7 cellular contexts compared by ENCODE assay signal in the genomic region with DNA sequence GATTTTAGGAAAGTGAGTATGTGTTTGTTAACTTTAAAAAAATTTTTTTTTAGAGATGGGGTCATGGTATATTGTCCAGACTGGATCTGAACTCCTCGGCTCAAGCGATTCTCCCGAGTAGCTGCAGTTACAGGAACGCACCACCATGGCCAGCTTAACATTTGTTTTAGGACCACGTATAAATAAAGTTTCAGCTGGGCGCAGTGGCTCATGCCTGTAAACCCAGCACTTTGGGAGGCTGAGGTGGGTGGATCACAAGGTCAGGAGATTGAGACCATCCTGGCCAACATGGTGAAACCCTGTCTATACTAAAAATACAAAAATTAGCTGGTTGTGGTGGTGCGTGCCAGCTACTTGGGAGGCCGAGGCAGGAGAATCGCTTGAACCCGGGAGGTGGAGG. TPM values are rescaled to one million over a fixed set of nuclear protein-coding genes. Genes with fewer than 3 reads are reported as not detected.
A peak's percentile ranks its signal among the peaks of the same experiment; 100 is the strongest.
DNase-seq lines count a peak whose midpoint lies in the region; ATAC-seq, FAIRE-seq and TF ChIP-seq lines count a peak whose summit lies in the region.
"Not testable (repeated sequence)": the region's sequence is repeated elsewhere in the genome, so short reads cannot be mapped to it uniquely, and the experiment has no call there.

No MANE protein-coding gene starts in this region.

- peaks cover 76% of the 10 kb centered on the region for H3K79me2 ChIP-seq in K562 (ENCODE audit: control insufficient read depth, insufficient read depth, low read length)

- not testable (repeated sequence) for H3K27me3 ChIP-seq in CD8-positive, alpha-beta T cell (ENCODE audit: insufficient read depth, low read length); Panc1 (ENCODE audit: control insufficient read depth, insufficient read depth, low read length); K562 (ENCODE audit: control insufficient read depth in 2 of 2, insufficient read depth in 2 of 2, low read length in 2 of 2); heart right ventricle

- not testable (repeated sequence) for TF ChIP-seq RAD21 in K562 (CRISPR knock-in tag; conservative IDR thresholded peaks at IDR 0.05 in 1 of 2, IDR thresholded peaks at IDR 0.05 in 1 of 2)

- H3K36me3 Mint-ChIP-seq in CD8-positive, alpha-beta T cell; natural killer cell: not testable (repeated sequence)
- H3K36me3 Mint-ChIP-seq in activated T-cell treated with anti-CD3 and anti-CD28 coated beads, Interleukin-2, amount 50 U/mL, for 24 hours (ENCODE audit: low read depth), result peaks cover 11% of the 10 kb centered on the region
- H3K36me3 Mint-ChIP-seq in stimulated activated effector memory CD8-positive, alpha-beta T cell treated with anti-CD3 and anti-CD28 coated beads, Interleukin-12 subunit alpha, Interleukin-12 subunit beta, amount 100 ng/mL, for 72 hours, result peaks cover 10% of the 10 kb centered on the region

- in situ Hi-C loops in Panc1 (cut with HindIII; ENCODE audit: low pct_unique_long_range_greater_than_20kb, low sequenced_read_pairs); K562 (cut with MboI): not testable (repeated sequence)

- not testable (repeated sequence) for ATAC-seq in CD8-positive, alpha-beta T cell; Panc1; K562; heart right ventricle; natural killer cell; stimulated activated effector memory CD8-positive, alpha-beta T cell treated with anti-CD3 and anti-CD28 coated beads, Interleukin-12 subunit alpha, Interleukin-12 subunit beta, amount 100 ng/mL, for 72 hours

- FAIRE-seq in K562 (lab: Jason Lieb, UNC), result not testable (repeated sequence)

- not testable (repeated sequence) for DNase-seq in CD8-positive, alpha-beta T cell; Panc1 (ENCODE audit: low read depth, low spot score); activated T-cell treated with anti-CD3 and anti-CD28 coated beads, Interleukin-2, amount 50 U/mL, for 24 hours; heart right ventricle; natural killer cell; stimulated activated effector memory CD8-positive, alpha-beta T cell treated with anti-CD3 and anti-CD28 coated beads, Interleukin-12 subunit alpha, Interleukin-12 subunit beta, amount 100 ng/mL, for 72 hours (ENCODE audit: low spot score in 2 of 2)
- peak in 1 of 4 experiments; percentile 48 for DNase-seq in K562 (ENCODE audit: extremely low read depth in 1 of 4, low spot score in 3 of 4)

- H3K27ac ChIP-seq in CD8-positive, alpha-beta T cell (ENCODE audit: low read depth, low read length), result not testable (repeated sequence)
- peak overlapping the region; percentile 80 for H3K27ac ChIP-seq in Panc1 (ENCODE audit: low read length)
- peak overlapping the region; percentile 98; the same call in 1 of the 3 replicates for H3K27ac ChIP-seq in K562 (ENCODE audit: extremely low read depth, low read depth, low read length)
- peak overlapping the region in 7 of 10 donors; percentile 17 to 100 (median 56) for H3K27ac ChIP-seq in heart right ventricle

- H3K9me1 ChIP-seq in K562 (ENCODE audit: control insufficient read depth, insufficient read depth, low read length), result not testable (repeated sequence)

- H3K9ac ChIP-seq in K562 (ENCODE audit: insufficient read depth in 1 of 2, low read depth in 2 of 2, low read length in 2 of 2), result peak overlapping the region; percentile 93 to 98; a peak in 3 of 4 replicates

- H3K36me3 ChIP-seq in CD8-positive, alpha-beta T cell (ENCODE audit: insufficient read depth, low read length); Panc1 (ENCODE audit: control insufficient read depth, insufficient read depth, low read length); heart right ventricle: not testable (repeated sequence)
- H3K36me3 ChIP-seq in K562 (ENCODE audit: control insufficient read depth, insufficient read depth, low read length), result peaks cover 21% of the 10 kb centered on the region; the same call in 2 of the 3 replicates

- not testable (repeated sequence) for H3K4me3 ChIP-seq in CD8-positive, alpha-beta T cell (ENCODE audit: low read depth, low read length); Panc1 (ENCODE audit: low read depth in 2 of 2, low read length in 2 of 2)
- peak overlapping the region; percentile 94; the same call in 1 of the 2 replicates for H3K4me3 ChIP-seq in K562
- peak overlapping the region in 2 of 10 donors; percentile 88 to 96 for H3K4me3 ChIP-seq in heart right ventricle

- not testable (repeated sequence) for H3K27me3 Mint-ChIP-seq in CD8-positive, alpha-beta T cell (ENCODE audit: low read depth); activated T-cell treated with anti-CD3 and anti-CD28 coated beads, Interleukin-2, amount 50 U/mL, for 24 hours; natural killer cell (ENCODE audit: low read depth in 2 of 2)

- not testable (repeated sequence) for H3K9me3 Mint-ChIP-seq in CD8-positive, alpha-beta T cell; activated T-cell treated with anti-CD3 and anti-CD28 coated beads, Interleukin-2, amount 50 U/mL, for 24 hours; natural killer cell; stimulated activated effector memory CD8-positive, alpha-beta T cell treated with anti-CD3 and anti-CD28 coated beads, Interleukin-12 subunit alpha, Interleukin-12 subunit beta, amount 100 ng/mL, for 72 hours

- CTCF ChIA-PET in CD8-positive, alpha-beta T cell (lab: Charles Lee), result interaction anchor here (0.6 to 2.5 kb wide), 9 partner anchors 13 to 76 kb away, joined by 3 to 8 read pairs (median 4); no protein-coding TSS in a partner anchor
- CTCF ChIA-PET in Panc1 (lab: Charles Lee), result not testable (repeated sequence)
- CTCF ChIA-PET in K562 (lab: Yijun Ruan, JAX; ENCODE audit: low intra/inter-chr PET ratio), result interaction anchor here (0.6 kb wide), 1 partner anchor 60 kb away, joined by 3 read pairs; no protein-coding TSS in a partner anchor

- POLR2A ChIA-PET in CD8-positive, alpha-beta T cell (lab: Charles Lee), result interaction anchor here (1.0 to 3.6 kb wide), 6 partner anchors 15 to 156 kb away, joined by 3 to 31 read pairs (median 6); a partner anchor contains a TSS
- POLR2A ChIA-PET in Panc1 (lab: Charles Lee), result not testable (repeated sequence)
- POLR2A ChIA-PET in K562 (lab: Yijun Ruan, JAX), result interaction anchor here (0.6 to 3.9 kb wide), 13 partner anchors 10 to 958 kb away, joined by 3 to 17 read pairs (median 3); a partner anchor contains a TSS

- H3K4me3 Mint-ChIP-seq in CD8-positive, alpha-beta T cell, result peak overlapping the region; percentile 89
- peak overlapping the region; percentile 93 for H3K4me3 Mint-ChIP-seq in activated T-cell treated with anti-CD3 and anti-CD28 coated beads, Interleukin-2, amount 50 U/mL, for 24 hours
- H3K4me3 Mint-ChIP-seq in natural killer cell, result peak overlapping the region; percentile 94
- H3K4me3 Mint-ChIP-seq in stimulated activated effector memory CD8-positive, alpha-beta T cell treated with anti-CD3 and anti-CD28 coated beads, Interleukin-12 subunit alpha, Interleukin-12 subunit beta, amount 100 ng/mL, for 72 hours, result peak overlapping the region; percentile 94

- not testable (repeated sequence) for TF ChIP-seq POLR2A in K562 (conservative IDR thresholded peaks at IDR 0.05)

- H2AFZ ChIP-seq in K562 (ENCODE audit: low read depth, low read length), result not testable (repeated sequence)

- H3K27ac Mint-ChIP-seq in CD8-positive, alpha-beta T cell, result peak overlapping the region; percentile 70
- H3K27ac Mint-ChIP-seq in activated T-cell treated with anti-CD3 and anti-CD28 coated beads, Interleukin-2, amount 50 U/mL, for 24 hours, result peak overlapping the region; percentile 76
- H3K27ac Mint-ChIP-seq in natural killer cell, result peak overlapping the region in 1 of 2 donors; percentile 73
- peak overlapping the region; percentile 76 for H3K27ac Mint-ChIP-seq in stimulated activated effector memory CD8-positive, alpha-beta T cell treated with anti-CD3 and anti-CD28 coated beads, Interleukin-12 subunit alpha, Interleukin-12 subunit beta, amount 100 ng/mL, for 72 hours

- not testable (repeated sequence) for BruUV-seq in Panc1 (replicated peaks; lab: Mats Ljungman, UMichigan); K562 (replicated peaks; lab: Mats Ljungman, UMichigan)

- peaks cover 52% of the 10 kb centered on the region for H3K4me1 ChIP-seq in CD8-positive, alpha-beta T cell (ENCODE audit: insufficient read depth, low read length)
- H3K4me1 ChIP-seq in Panc1 (ENCODE audit: control insufficient read depth, insufficient read depth, low read length) (peaks cover 50% of the 10 kb centered on the region), K562 (replicated peaks in 1 of 2; ENCODE audit: control insufficient read depth in 2 of 2, insufficient read depth in 2 of 2, low read length in 2 of 2) (peaks cover 69 to 80% of the 10 kb centered on the region in 2 experiments), heart right ventricle (peaks cover 16 to 81% (median 55%) of the 10 kb centered on the region in 9 donors)

- H3K4me2 ChIP-seq in K562 (ENCODE audit: insufficient read depth, low read length), result peak overlapping the region; percentile 88

- TF ChIP-seq CTCF in CD8-positive, alpha-beta T cell (IDR thresholded peaks at IDR 0.05); Panc1 (IDR thresholded peaks at IDR 0.05); K562 (IDR thresholded peaks at IDR 0.05 in 2 of 3, conservative IDR thresholded peaks at IDR 0.05 in 1 of 3; ENCODE audit: insufficient read depth in 2 of 3, low read depth in 1 of 3, low read length in 3 of 3); heart right ventricle (IDR thresholded peaks at IDR 0.05); natural killer cell (IDR thresholded peaks at IDR 0.05): not testable (repeated sequence)

- intact Hi-C loops in CD8-positive, alpha-beta T cell (cut with DNase I, micrococcal nuclease); Panc1 (cut with micrococcal nuclease; ENCODE audit: unreplicated experiment); K562 (cut with micrococcal nuclease); natural killer cell (cut with micrococcal nuclease): not testable (repeated sequence)
- intact Hi-C loops in heart right ventricle (cut with DNase I), result loop anchor here in 2 of 10 donors (5.0 kb wide), 2 partner anchors 55 to 75 kb away; no protein-coding TSS in a partner anchor

- TF ChIP-seq EP300 in K562 (IDR thresholded peaks at IDR 0.05; ENCODE audit: low read length), result not testable (repeated sequence)

- peaks cover 74% of the 10 kb centered on the region for H3K4me1 Mint-ChIP-seq in CD8-positive, alpha-beta T cell (ENCODE audit: low read depth)
- peaks cover 72% of the 10 kb centered on the region for H3K4me1 Mint-ChIP-seq in activated T-cell treated with anti-CD3 and anti-CD28 coated beads, Interleukin-2, amount 50 U/mL, for 24 hours (ENCODE audit: low read depth)
- peaks cover 41 to 65% of the 10 kb centered on the region in 2 donors for H3K4me1 Mint-ChIP-seq in natural killer cell
- H3K4me1 Mint-ChIP-seq in stimulated activated effector memory CD8-positive, alpha-beta T cell treated with anti-CD3 and anti-CD28 coated beads, Interleukin-12 subunit alpha, Interleukin-12 subunit beta, amount 100 ng/mL, for 72 hours, result peaks cover 73% of the 10 kb centered on the region

- 57% methylated on average over 10 of the region's 10 CpGs for WGBS in K562 (ENCODE audit: insufficient coverage, low coverage, missing lambda C conversion rate)
- WGBS in heart right ventricle, 2 donors, result 85 to 87% methylated on average over 10 of the region's 10 CpGs

- H3K9me3 ChIP-seq in CD8-positive, alpha-beta T cell (ENCODE audit: low read length); Panc1 (ENCODE audit: control insufficient read depth, insufficient read depth, low read depth, low read length); K562 (replicated peaks; ENCODE audit: control insufficient read depth, insufficient read depth, low read depth, low read length); heart right ventricle: not testable (repeated sequence)

- H4K20me1 ChIP-seq in K562 (replicated peaks; ENCODE audit: control insufficient read depth, insufficient read depth, low read length), result not testable (repeated sequence)

RNA-seq across cellular contexts. Expression of a gene that starts 2.3 kb away (rescaled TPM):
- total RNA-seq in CD8-positive, alpha-beta T cell, result 10 to 100 TPM; 29.2 to 30.9 TPM
- 36.3 TPM for total RNA-seq in Panc1 (2021; ENCODE audit: unreplicated experiment)
- polyA plus RNA-seq in Panc1 (2012; ENCODE audit: insufficient read length), result 35.0 TPM
- 61.0 and 70.3 TPM in 2 replicates for total RNA-seq in K562 (2011; cell fraction: chromatin; rRNA removed; ENCODE audit: low replicate concordance)
- total RNA-seq in K562 (2011; cell fraction: nucleolus; rRNA removed), result 50.4 and 54.0 TPM in 2 replicates
- 45.9 and 49.3 TPM in 2 replicates for total RNA-seq in K562 (2011; cell fraction: nucleoplasm; rRNA removed)
- total RNA-seq in K562 (2014; rRNA removed), result 50.2 and 54.4 TPM in 2 replicates
- 44.8 and 45.5 TPM in 2 replicates for total RNA-seq in K562 (2014; rRNA removed; fragmentation: Illumina TruSeq; extraction: Trizol)
- 55.8 and 57.7 TPM in 2 replicates for total RNA-seq in K562 (2015; rRNA removed; fragmentation: Illumina TruSeq; extraction: Trizol)
- total RNA-seq in K562 (2021), result 55.4 and 59.6 TPM in 2 replicates
- polyA plus RNA-seq in K562 (2011; rRNA removed), result 31.4 and 41.2 TPM in 2 replicates
- 37.0 and 43.7 TPM in 2 replicates for polyA plus RNA-seq in K562 (2011; cell fraction: cytosol; rRNA removed)
- 37.0 and 46.2 TPM in 2 replicates for polyA plus RNA-seq in K562 (2011; cell fraction: nucleus; rRNA removed)
- 45.4 TPM in 2 replicates for polyA plus RNA-seq in K562 (2012)
- polyA plus RNA-seq in K562 (2014; fragmentation: Illumina TruSeq; extraction: Trizol), result 46.2 and 47.7 TPM in 2 replicates
- 1 to 10 TPM; 2.1 to 2.7 TPM for polyA plus RNA-seq in K562 (2014; fragmentation: Nextera tagmentation; extraction: Ambion mirVana)
- 43.3 and 50.8 TPM in 2 replicates for polyA plus RNA-seq in K562 (2014; rRNA removed)
- polyA minus RNA-seq in K562 (2011; rRNA and poly(A)+ RNA removed), result 51.1 and 64.3 TPM in 2 replicates
- polyA minus RNA-seq in K562 (2011; cell fraction: cytosol; rRNA and poly(A)+ RNA removed), result 29.6 and 35.1 TPM in 2 replicates
- 26.1 and 34.0 TPM in 2 replicates for polyA minus RNA-seq in K562 (2011; cell fraction: nucleus; rRNA and poly(A)+ RNA removed)
- 10 to 100 TPM; 31.5 to 43.7 (median 33.5) TPM for total RNA-seq in heart right ventricle
- 10 to 100 TPM; 10.5 to 14.2 TPM for polyA plus RNA-seq in heart right ventricle
- 10 to 100 TPM; 36.0 to 54.7 (median 53.2) TPM for total RNA-seq in natural killer cell
